Comparison of ENCODE assay signal across 1 cellular context in the genomic region with DNA sequence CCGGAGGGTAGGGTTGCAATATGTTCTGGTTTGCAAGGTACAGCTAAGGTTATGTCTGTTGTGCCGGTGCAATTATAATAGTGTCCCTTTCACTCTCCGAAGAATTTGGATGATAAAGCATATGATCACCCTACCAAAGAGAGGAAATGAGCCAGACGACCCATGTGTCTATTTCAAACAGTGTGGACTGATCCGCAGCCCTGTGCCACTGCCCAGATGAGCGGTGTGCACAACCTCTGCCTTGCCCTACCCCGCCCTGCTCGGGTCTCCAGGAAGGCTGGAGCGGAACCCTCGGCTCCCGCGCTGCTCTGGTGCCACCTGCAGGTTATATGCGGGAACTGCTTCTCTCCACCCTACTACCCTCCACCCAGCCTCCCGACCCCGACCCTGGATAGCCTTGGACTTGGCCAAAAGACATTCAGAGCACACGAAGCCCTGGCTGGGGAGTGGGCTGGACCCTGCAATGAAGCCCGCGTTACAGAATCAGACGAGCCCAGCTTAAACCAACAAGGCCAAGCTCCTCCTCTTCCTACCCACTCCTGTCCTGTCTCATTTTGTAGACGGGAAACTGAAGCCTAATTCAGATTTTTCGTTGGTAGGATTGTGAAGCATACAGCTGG.
TF ChIP-seq lines count a peak whose summit lies in the region.

No MANE protein-coding gene starts in this region.

TF ChIP-seq in HepG2, 621 proteins besides CTCF, POLR2A, EP300 and RAD21 (continued from another document and continues in another):
- TF ChIP-seq, protein P1, sequence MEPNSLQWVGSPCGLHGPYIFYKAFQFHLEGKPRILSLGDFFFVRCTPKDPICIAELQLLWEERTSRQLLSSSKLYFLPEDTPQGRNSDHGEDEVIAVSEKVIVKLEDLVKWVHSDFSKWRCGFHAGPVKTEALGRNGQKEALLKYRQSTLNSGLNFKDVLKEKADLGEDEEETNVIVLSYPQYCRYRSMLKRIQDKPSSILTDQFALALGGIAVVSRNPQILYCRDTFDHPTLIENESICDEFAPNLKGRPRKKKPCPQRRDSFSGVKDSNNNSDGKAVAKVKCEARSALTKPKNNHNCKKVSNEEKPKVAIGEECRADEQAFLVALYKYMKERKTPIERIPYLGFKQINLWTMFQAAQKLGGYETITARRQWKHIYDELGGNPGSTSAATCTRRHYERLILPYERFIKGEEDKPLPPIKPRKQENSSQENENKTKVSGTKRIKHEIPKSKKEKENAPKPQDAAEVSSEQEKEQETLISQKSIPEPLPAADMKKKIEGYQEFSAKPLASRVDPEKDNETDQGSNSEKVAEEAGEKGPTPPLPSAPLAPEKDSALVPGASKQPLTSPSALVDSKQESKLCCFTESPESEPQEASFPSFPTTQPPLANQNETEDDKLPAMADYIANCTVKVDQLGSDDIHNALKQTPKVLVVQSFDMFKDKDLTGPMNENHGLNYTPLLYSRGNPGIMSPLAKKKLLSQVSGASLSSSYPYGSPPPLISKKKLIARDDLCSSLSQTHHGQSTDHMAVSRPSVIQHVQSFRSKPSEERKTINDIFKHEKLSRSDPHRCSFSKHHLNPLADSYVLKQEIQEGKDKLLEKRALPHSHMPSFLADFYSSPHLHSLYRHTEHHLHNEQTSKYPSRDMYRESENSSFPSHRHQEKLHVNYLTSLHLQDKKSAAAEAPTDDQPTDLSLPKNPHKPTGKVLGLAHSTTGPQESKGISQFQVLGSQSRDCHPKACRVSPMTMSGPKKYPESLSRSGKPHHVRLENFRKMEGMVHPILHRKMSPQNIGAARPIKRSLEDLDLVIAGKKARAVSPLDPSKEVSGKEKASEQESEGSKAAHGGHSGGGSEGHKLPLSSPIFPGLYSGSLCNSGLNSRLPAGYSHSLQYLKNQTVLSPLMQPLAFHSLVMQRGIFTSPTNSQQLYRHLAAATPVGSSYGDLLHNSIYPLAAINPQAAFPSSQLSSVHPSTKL (CRISPR knock-in tag; IDR thresholded peaks at IDR 0.05), result no peak
- TF ChIP-seq FOXC1 (CRISPR knock-in tag; IDR thresholded peaks at IDR 0.05; ENCODE audit: borderline replicate concordance) (no peak), HHEX (CRISPR knock-in tag; IDR thresholded peaks at IDR 0.05) (no peak), FLYWCH1 (CRISPR knock-in tag; IDR thresholded peaks at IDR 0.05) (no peak), ZNF501 (CRISPR knock-in tag; IDR thresholded peaks at IDR 0.05) (no peak), ZNF782 (CRISPR knock-in tag; IDR thresholded peaks at IDR 0.05; ENCODE audit: borderline replicate concordance) (no peak), ZNF232 (CRISPR knock-in tag; IDR thresholded peaks at IDR 0.05; ENCODE audit: borderline replicate concordance) (no peak), ETV5 (CRISPR knock-in tag; IDR thresholded peaks at IDR 0.05; ENCODE audit: borderline replicate concordance) (no peak), SNAPC2 (CRISPR knock-in tag; IDR thresholded peaks at IDR 0.05) (no peak), ZNF317 (CRISPR knock-in tag; IDR thresholded peaks at IDR 0.05) (no peak), HMG20A (CRISPR knock-in tag; IDR thresholded peaks at IDR 0.05; ENCODE audit: borderline replicate concordance) (no peak), PHB2 (IDR thresholded peaks at IDR 0.05; ENCODE audit: partially characterized antibody) (no peak), YY1 (IDR thresholded peaks at IDR 0.05; ENCODE audit: insufficient read depth, insufficient replicate concordance, low read depth, low read length) (peak; percentile 32), ZNF780A (CRISPR knock-in tag; IDR thresholded peaks at IDR 0.05) (no peak), EHMT2 (IDR thresholded peaks at IDR 0.05; ENCODE audit: borderline replicate concordance, low read depth, low read length) (no peak), ZNF33B (CRISPR knock-in tag; IDR thresholded peaks at IDR 0.05) (no peak), ZNF260 (CRISPR knock-in tag; IDR thresholded peaks at IDR 0.05; ENCODE audit: borderline replicate concordance, low read depth) (no peak), MED1 (CRISPR knock-in tag; IDR thresholded peaks at IDR 0.05) (no peak), KDM5B (CRISPR knock-in tag; IDR thresholded peaks at IDR 0.05; ENCODE audit: borderline replicate concordance) (no peak), POGZ (CRISPR knock-in tag; IDR thresholded peaks at IDR 0.05) (no peak), ZNF619 (CRISPR knock-in tag; IDR thresholded peaks at IDR 0.05) (no peak), TAF1 (CRISPR knock-in tag; IDR thresholded peaks at IDR 0.05) (no peak), ARNTL (CRISPR knock-in tag; IDR thresholded peaks at IDR 0.05) (no peak)
- TF ChIP-seq, protein P2, sequence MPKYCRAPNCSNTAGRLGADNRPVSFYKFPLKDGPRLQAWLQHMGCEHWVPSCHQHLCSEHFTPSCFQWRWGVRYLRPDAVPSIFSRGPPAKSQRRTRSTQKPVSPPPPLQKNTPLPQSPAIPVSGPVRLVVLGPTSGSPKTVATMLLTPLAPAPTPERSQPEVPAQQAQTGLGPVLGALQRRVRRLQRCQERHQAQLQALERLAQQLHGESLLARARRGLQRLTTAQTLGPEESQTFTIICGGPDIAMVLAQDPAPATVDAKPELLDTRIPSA (CRISPR knock-in tag; IDR thresholded peaks at IDR 0.05; ENCODE audit: borderline replicate concordance), result no peak
- TF ChIP-seq, protein P3, sequence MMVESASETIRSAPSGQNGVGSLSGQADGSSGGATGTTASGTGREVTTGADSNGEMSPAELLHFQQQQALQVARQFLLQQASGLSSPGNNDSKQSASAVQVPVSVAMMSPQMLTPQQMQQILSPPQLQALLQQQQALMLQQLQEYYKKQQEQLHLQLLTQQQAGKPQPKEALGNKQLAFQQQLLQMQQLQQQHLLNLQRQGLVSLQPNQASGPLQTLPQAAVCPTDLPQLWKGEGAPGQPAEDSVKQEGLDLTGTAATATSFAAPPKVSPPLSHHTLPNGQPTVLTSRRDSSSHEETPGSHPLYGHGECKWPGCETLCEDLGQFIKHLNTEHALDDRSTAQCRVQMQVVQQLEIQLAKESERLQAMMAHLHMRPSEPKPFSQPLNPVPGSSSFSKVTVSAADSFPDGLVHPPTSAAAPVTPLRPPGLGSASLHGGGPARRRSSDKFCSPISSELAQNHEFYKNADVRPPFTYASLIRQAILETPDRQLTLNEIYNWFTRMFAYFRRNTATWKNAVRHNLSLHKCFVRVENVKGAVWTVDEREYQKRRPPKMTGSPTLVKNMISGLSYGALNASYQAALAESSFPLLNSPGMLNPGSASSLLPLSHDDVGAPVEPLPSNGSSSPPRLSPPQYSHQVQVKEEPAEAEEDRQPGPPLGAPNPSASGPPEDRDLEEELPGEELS (CRISPR knock-in tag; IDR thresholded peaks at IDR 0.05), result no peak
- TF ChIP-seq, protein P4, sequence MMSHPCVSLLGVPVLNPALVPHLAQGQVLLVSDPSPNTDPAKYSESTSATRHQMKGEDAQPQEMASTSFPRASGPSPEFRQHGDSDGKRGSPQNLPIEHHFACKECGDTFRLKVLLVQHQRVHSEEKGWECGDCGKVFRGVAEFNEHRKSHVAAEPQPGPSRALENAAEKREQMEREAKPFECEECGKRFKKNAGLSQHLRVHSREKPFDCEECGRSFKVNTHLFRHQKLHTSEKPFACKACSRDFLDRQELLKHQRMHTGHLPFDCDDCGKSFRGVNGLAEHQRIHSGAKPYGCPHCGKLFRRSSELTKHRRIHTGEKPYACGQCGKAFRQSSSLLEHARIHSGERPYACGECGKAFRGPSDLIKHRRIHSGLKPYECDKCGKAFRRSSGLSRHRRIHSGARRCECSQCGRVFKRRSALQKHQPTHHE (CRISPR knock-in tag; IDR thresholded peaks at IDR 0.05; ENCODE audit: borderline replicate concordance), result no peak
- TF ChIP-seq, protein P5, sequence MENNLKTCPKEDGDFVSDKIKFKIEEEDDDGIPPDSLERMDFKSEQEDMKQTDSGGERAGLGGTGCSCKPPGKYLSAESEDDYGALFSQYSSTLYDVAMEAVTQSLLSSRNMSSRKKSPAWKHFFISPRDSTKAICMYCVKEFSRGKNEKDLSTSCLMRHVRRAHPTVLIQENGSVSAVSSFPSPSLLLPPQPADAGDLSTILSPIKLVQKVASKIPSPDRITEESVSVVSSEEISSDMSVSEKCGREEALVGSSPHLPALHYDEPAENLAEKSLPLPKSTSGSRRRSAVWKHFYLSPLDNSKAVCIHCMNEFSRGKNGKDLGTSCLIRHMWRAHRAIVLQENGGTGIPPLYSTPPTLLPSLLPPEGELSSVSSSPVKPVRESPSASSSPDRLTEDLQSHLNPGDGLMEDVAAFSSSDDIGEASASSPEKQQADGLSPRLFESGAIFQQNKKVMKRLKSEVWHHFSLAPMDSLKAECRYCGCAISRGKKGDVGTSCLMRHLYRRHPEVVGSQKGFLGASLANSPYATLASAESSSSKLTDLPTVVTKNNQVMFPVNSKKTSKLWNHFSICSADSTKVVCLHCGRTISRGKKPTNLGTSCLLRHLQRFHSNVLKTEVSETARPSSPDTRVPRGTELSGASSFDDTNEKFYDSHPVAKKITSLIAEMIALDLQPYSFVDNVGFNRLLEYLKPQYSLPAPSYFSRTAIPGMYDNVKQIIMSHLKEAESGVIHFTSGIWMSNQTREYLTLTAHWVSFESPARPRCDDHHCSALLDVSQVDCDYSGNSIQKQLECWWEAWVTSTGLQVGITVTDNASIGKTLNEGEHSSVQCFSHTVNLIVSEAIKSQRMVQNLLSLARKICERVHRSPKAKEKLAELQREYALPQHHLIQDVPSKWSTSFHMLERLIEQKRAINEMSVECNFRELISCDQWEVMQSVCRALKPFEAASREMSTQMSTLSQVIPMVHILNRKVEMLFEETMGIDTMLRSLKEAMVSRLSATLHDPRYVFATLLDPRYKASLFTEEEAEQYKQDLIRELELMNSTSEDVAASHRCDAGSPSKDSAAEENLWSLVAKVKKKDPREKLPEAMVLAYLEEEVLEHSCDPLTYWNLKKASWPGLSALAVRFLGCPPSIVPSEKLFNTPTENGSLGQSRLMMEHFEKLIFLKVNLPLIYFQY (CRISPR knock-in tag; IDR thresholded peaks at IDR 0.05; ENCODE audit: borderline replicate concordance), result no peak
- TF ChIP-seq, protein P6, sequence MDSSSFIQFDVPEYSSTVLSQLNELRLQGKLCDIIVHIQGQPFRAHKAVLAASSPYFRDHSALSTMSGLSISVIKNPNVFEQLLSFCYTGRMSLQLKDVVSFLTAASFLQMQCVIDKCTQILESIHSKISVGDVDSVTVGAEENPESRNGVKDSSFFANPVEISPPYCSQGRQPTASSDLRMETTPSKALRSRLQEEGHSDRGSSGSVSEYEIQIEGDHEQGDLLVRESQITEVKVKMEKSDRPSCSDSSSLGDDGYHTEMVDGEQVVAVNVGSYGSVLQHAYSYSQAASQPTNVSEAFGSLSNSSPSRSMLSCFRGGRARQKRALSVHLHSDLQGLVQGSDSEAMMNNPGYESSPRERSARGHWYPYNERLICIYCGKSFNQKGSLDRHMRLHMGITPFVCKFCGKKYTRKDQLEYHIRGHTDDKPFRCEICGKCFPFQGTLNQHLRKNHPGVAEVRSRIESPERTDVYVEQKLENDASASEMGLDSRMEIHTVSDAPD (CRISPR knock-in tag; IDR thresholded peaks at IDR 0.05), result no peak
- TF ChIP-seq, protein P7, sequence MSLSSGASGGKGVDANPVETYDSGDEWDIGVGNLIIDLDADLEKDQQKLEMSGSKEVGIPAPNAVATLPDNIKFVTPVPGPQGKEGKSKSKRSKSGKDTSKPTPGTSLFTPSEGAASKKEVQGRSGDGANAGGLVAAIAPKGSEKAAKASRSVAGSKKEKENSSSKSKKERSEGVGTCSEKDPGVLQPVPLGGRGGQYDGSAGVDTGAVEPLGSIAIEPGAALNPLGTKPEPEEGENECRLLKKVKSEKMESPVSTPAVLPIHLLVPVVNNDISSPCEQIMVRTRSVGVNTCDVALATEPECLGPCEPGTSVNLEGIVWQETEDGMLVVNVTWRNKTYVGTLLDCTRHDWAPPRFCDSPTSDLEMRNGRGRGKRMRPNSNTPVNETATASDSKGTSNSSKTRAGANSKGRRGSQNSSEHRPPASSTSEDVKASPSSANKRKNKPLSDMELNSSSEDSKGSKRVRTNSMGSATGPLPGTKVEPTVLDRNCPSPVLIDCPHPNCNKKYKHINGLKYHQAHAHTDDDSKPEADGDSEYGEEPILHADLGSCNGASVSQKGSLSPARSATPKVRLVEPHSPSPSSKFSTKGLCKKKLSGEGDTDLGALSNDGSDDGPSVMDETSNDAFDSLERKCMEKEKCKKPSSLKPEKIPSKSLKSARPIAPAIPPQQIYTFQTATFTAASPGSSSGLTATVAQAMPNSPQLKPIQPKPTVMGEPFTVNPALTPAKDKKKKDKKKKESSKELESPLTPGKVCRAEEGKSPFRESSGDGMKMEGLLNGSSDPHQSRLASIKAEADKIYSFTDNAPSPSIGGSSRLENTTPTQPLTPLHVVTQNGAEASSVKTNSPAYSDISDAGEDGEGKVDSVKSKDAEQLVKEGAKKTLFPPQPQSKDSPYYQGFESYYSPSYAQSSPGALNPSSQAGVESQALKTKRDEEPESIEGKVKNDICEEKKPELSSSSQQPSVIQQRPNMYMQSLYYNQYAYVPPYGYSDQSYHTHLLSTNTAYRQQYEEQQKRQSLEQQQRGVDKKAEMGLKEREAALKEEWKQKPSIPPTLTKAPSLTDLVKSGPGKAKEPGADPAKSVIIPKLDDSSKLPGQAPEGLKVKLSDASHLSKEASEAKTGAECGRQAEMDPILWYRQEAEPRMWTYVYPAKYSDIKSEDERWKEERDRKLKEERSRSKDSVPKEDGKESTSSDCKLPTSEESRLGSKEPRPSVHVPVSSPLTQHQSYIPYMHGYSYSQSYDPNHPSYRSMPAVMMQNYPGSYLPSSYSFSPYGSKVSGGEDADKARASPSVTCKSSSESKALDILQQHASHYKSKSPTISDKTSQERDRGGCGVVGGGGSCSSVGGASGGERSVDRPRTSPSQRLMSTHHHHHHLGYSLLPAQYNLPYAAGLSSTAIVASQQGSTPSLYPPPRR (CRISPR knock-in tag; IDR thresholded peaks at IDR 0.05; ENCODE audit: borderline replicate concordance), result no peak
